In genomic region chr3:154182975-154183374, GRCh38 we compare ENCODE assay signal across 12 cellular contexts.
"Had no signal": no experiment of that assay in that cellular context is flagged by ENCODE, and none has a peak within 500 bp of the region (broad histone marks: within the 10 kb centered on the region; RNA-seq: fewer than 3 reads in every experiment).

No MANE protein-coding gene starts in this region.

- H3K9ac ChIP-seq: parathyroid adenoma had no signal

- H3K4me1 ChIP-seq: colonic mucosa had no signal

- H3K4me3 ChIP-seq: colonic mucosa had no signal

- H3K27ac ChIP-seq: brain microvascular endothelial cell, colonic mucosa, parathyroid adenoma, WERI-Rb-1 had no signal

- H3K36me3 ChIP-seq: brain microvascular endothelial cell, colonic mucosa, WERI-Rb-1 had no signal

- H3K9me3 ChIP-seq: colonic mucosa had no signal

- ATAC-seq: stimulated activated naive B cell treated with anti-CD40 and anti-IgM and Interleukin-4, amounts not matched to agents 10 μg/mL and 1 μg/mL and 100 μg/mL, for 72 hours had no signal

- DNase-seq: activated CD4-positive, alpha-beta T cell treated with anti-CD3 and anti-CD28 coated beads, Interleukin-2, amount 50 U/mL, for 48 hours; activated naive CD4-positive, alpha-beta T cell treated with anti-CD3 and anti-CD28 coated beads for 36 hours; activated T-cell treated with anti-CD3 and anti-CD28 coated beads for 4 hours; brain microvascular endothelial cell; colonic mucosa; erythroblast; mesenchymal stem cell; stimulated activated naive B cell treated with anti-CD40 and anti-IgM and Interleukin-4, amounts not matched to agents 10 μg/mL and 1 μg/mL and 100 μg/mL, for 72 hours; SW 1271; T-helper 2 cell; WERI-Rb-1 had no signal

- H3K27me3 ChIP-seq: brain microvascular endothelial cell, colonic mucosa had no signal
